8 cellular contexts compared by ENCODE assay signal in the genomic region with DNA sequence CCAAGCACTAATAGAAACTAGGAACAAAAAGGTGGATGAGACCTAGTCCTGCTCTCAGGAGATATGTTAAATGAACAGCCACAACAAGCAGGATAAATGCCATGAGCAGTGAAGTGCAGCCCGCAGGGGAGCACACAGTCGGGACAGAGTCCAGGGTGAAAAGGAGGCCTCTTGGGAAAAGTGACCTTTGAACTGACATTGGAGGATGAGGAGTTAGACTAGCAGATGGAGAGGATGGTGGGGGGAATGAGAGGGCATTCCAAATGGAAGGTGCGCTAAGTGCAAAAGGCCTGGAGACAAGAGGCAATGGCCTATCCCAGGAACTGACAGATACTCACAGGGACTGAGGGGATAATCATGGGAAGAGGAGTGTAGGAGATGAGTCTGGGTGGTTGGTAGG. TPM values are rescaled to one million over a fixed set of nuclear protein-coding genes. Genes with fewer than 3 reads are reported as not detected.
"Had no signal": no experiment of that assay in that cellular context is flagged by ENCODE, and none has a peak within 500 bp of the region (broad histone marks: within the 10 kb centered on the region; RNA-seq: fewer than 3 reads in every experiment).

No MANE protein-coding gene starts in this region.

- H3K9me3 Mint-ChIP-seq: HFFc6 had no signal

- H3K27ac Mint-ChIP-seq: HFFc6 had no signal

- H3K27me3 Mint-ChIP-seq: IgD-negative memory B cell had no signal

- FAIRE-seq: HTR-8/SVneo had no signal

- H3K4me3 Mint-ChIP-seq: HFFc6 had no signal

- DNase-seq: GM23248, GOT3, H7, HFFc6, KBM-7 had no signal

- ATAC-seq: HCT116 had no signal

RNA-seq across cellular contexts. Expression of gene AGAP2, which starts 40.1 kb away (rescaled TPM):
- total RNA-seq: GM23248 had no signal
- polyA plus RNA-seq: GM23248 had no signal
